Comparison of ENCODE assay signal across 16 cellular contexts in the genomic region with DNA sequence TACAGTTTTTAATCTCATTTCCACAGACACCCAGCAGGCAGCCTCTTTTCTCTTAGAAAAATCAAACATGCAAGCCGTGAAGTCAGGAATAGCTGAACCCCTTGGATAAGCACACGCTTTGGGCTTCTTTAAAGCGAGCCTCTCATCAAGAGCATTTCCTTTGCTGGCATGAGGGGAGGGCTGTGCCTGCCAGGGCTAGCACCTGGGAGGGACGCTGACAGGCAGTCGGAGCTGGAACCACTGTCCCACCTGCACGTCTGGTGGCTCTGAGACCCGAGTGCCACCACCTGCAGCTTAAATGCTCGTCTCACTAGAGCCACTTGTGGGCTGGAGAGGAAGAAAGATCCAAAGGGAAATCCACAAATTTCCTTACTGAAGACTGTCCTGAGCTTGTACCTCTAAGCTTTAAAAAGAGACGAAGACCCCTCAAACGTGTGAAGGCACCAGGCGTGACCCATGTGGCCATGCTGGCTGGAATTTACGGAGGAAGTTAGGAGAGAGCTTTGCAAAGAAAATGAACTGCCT. TPM values are rescaled to one million over a fixed set of nuclear protein-coding genes. Genes with fewer than 3 reads are reported as not detected.
DNase-seq lines count a peak whose midpoint lies in the region; ATAC-seq and TF ChIP-seq lines count a peak whose summit lies in the region.
"Had no signal": no experiment of that assay in that cellular context is flagged by ENCODE, and none has a peak within 500 bp of the region (broad histone marks: within the 10 kb centered on the region; RNA-seq: fewer than 3 reads in every experiment).

No MANE protein-coding gene starts in this region.

- no peak for TF ChIP-seq CTCF in foreskin fibroblast (IDR thresholded peaks at IDR 0.05; ENCODE audit: low read depth, low read length)

- H3K27ac ChIP-seq in layer of hippocampus (ENCODE audit: low read depth, low read length), result peak overlapping the region; percentile 100
- H3K27ac ChIP-seq: esophagus squamous epithelium had no signal

- H3K36me3 Mint-ChIP-seq in T-helper 17 cell (ENCODE audit: low read depth), result peaks cover under 1% of the 10 kb centered on the region

- ATAC-seq in T-helper 17 cell (peak; percentile 10), HG03039 (IDR thresholded peaks at IDR 0.05; ENCODE audit: unreplicated experiment) (no peak)

- peak overlapping the region; percentile 67 for H3K27ac Mint-ChIP-seq in T-helper 17 cell

- peaks cover 5% of the 10 kb centered on the region for H3K4me1 Mint-ChIP-seq in T-helper 17 cell
- H3K4me1 Mint-ChIP-seq: CD14-positive monocyte had no signal

- H3K27me3 Mint-ChIP-seq in T-helper 17 cell, result no peaks in the 10 kb centered on the region

- DNase-seq in DMS79 treated with DMSO at 0.1 percent for 48 hours (lab: John Stamatoyannopoulos, UW) (peak; percentile 74), H7 (peak; percentile 42), T-helper 17 cell (no peak), Ammon's horn (ENCODE audit: low spot score) (no peak), T1000 (lab: John Stamatoyannopoulos, UW) (no peak), foreskin fibroblast (no peak)
- DNase-seq: cortex of kidney; esophagus squamous epithelium; GOT3; Karpas-422; NCI-H1694; SIG-M5; stimulated activated CD4-positive, alpha-beta T cell treated with anti-CD3 and anti-CD28 coated beads, Interleukin-4, amount 100 ng/mL, for 24 hours had no signal

- H3K9me3 ChIP-seq in T-helper 17 cell (ENCODE audit: control insufficient read depth, low read length, poor library complexity, severe bottlenecking), result no peaks in the 10 kb centered on the region
- H3K9me3 ChIP-seq: esophagus squamous epithelium had no signal

- no peak overlapping the region for H3K4me3 ChIP-seq in H7 (ENCODE audit: insufficient read depth, low read depth, low read length)
- H3K4me3 ChIP-seq in foreskin fibroblast (ENCODE audit: low read depth in 1 of 2, low read length in 2 of 2), result no peak overlapping the region
- H3K4me3 ChIP-seq: esophagus squamous epithelium had no signal

- H3K27me3 ChIP-seq in H7 (ENCODE audit: control insufficient read depth, insufficient read depth, low read length) (no peaks in the 10 kb centered on the region), layer of hippocampus (ENCODE audit: control insufficient read depth, insufficient read depth, low read length) (no peaks in the 10 kb centered on the region)
- H3K27me3 ChIP-seq: esophagus squamous epithelium had no signal

- peak overlapping the region; percentile 70 for H3K4me3 Mint-ChIP-seq in T-helper 17 cell
- H3K4me3 Mint-ChIP-seq: CD14-positive monocyte had no signal

- H3K36me3 ChIP-seq in H7 (replicated peaks; ENCODE audit: control insufficient read depth, insufficient read depth, low read length), result peaks cover 2% of the 10 kb centered on the region

RNA-seq across cellular contexts. Expression of gene MAP6D1, which starts 9.4 kb away (rescaled TPM):
- 1.7 and 4.4 TPM in 2 replicates for total RNA-seq in H7 (2014; rRNA removed; shearing (Covaris generic))
- 1 to 10 TPM in 1 of 2 donors, under 1 TPM in 1; 0.26 to 1.7 TPM for total RNA-seq in T-helper 17 cell

Comparison
In these comparisons a context has a peak if more than half of its experiments do, and no peak if none do; other contexts are left out.
1. DNase-seq: peak in DMS79 treated with DMSO at 0.1 percent for 48 hours (single experiment) and H7 (single experiment); none in T-helper 17 cell (0 of 3), Ammon's horn (single experiment), T1000 (single experiment) and foreskin fibroblast (0 of 2).